2 cellular contexts compared by ENCODE assay signal in the genomic region with DNA sequence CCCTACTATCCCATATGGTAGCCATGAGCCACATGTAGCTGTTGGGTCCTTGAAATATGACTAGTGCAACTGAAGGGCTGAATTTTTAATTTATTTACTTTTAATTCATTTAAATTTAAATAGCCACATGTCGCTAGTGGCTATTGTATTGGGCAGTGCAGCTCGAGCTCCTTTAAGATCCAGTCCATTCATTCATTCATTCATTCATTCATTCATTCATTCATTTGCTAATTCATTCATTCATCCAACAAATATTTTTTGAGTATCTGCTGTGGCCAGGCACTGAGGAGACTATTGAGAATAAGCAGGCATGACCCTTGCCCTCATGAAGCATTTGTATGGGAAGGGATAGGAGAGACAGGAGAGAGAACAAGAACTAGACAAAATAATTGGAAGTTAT.
TF ChIP-seq lines count a peak whose summit lies in the region.

No MANE protein-coding gene starts in this region.

TF ChIP-seq in HepG2, 621 proteins besides CTCF, POLR2A, EP300 and RAD21:
- TF ChIP-seq NR2F6 (IDR thresholded peaks at IDR 0.05) (no peak), NR2F6 (CRISPR knock-in tag; IDR thresholded peaks at IDR 0.05) (no peak), ZNF24 (IDR thresholded peaks at IDR 0.05) (0 out of 2 replicates have a peak, but pooled peaks have one; percentile 22), KDM5A (IDR thresholded peaks at IDR 0.05; ENCODE audit: borderline replicate concordance, low read length) (no peak)
- TF ChIP-seq, protein P1, sequence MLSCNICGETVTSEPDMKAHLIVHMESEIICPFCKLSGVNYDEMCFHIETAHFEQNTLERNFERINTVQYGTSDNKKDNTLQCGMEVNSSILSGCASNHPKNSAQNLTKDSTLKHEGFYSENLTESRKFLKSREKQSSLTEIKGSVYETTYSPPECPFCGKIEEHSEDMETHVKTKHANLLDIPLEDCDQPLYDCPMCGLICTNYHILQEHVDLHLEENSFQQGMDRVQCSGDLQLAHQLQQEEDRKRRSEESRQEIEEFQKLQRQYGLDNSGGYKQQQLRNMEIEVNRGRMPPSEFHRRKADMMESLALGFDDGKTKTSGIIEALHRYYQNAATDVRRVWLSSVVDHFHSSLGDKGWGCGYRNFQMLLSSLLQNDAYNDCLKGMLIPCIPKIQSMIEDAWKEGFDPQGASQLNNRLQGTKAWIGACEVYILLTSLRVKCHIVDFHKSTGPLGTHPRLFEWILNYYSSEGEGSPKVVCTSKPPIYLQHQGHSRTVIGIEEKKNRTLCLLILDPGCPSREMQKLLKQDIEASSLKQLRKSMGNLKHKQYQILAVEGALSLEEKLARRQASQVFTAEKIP (CRISPR knock-in tag; IDR thresholded peaks at IDR 0.05; ENCODE audit: borderline replicate concordance) = no peak
- TF ChIP-seq, protein P2, sequence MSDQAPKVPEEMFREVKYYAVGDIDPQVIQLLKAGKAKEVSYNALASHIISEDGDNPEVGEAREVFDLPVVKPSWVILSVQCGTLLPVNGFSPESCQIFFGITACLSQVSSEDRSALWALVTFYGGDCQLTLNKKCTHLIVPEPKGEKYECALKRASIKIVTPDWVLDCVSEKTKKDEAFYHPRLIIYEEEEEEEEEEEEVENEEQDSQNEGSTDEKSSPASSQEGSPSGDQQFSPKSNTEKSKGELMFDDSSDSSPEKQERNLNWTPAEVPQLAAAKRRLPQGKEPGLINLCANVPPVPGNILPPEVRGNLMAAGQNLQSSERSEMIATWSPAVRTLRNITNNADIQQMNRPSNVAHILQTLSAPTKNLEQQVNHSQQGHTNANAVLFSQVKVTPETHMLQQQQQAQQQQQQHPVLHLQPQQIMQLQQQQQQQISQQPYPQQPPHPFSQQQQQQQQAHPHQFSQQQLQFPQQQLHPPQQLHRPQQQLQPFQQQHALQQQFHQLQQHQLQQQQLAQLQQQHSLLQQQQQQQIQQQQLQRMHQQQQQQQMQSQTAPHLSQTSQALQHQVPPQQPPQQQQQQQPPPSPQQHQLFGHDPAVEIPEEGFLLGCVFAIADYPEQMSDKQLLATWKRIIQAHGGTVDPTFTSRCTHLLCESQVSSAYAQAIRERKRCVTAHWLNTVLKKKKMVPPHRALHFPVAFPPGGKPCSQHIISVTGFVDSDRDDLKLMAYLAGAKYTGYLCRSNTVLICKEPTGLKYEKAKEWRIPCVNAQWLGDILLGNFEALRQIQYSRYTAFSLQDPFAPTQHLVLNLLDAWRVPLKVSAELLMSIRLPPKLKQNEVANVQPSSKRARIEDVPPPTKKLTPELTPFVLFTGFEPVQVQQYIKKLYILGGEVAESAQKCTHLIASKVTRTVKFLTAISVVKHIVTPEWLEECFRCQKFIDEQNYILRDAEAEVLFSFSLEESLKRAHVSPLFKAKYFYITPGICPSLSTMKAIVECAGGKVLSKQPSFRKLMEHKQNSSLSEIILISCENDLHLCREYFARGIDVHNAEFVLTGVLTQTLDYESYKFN (CRISPR knock-in tag; conservative IDR thresholded peaks at IDR 0.05) = no peak
TF ChIP-seq in HepG2: peak in this region for 1.

TF ChIP-seq in GM12878, 131 proteins besides CTCF, POLR2A, EP300 and RAD21:
- no peak for TF ChIP-seq STAT3 (IDR thresholded peaks at IDR 0.05; ENCODE audit: low read depth, low read length)
- TF ChIP-seq MYC (IDR thresholded peaks at IDR 0.05; ENCODE audit: insufficient read depth, insufficient read length, insufficient replicate concordance, low read length, severe bottlenecking) = no peak
- no peak for TF ChIP-seq CREB1 (IDR thresholded peaks at IDR 0.05; ENCODE audit: low read depth)
- no peak for TF ChIP-seq PML (IDR thresholded peaks at IDR 0.05; ENCODE audit: low read length)
- no peak for TF ChIP-seq TCF7 (IDR thresholded peaks at IDR 0.05; ENCODE audit: borderline replicate concordance)
- no peak for TF ChIP-seq KAT2A (conservative IDR thresholded peaks at IDR 0.05; ENCODE audit: control insufficient read depth, low read depth, low read length)
- TF ChIP-seq ZNF24 (IDR thresholded peaks at IDR 0.05) = peak; percentile 88
TF ChIP-seq in GM12878: peak in this region for 1.
